12 cellular contexts compared by ENCODE assay signal in the genomic region with DNA sequence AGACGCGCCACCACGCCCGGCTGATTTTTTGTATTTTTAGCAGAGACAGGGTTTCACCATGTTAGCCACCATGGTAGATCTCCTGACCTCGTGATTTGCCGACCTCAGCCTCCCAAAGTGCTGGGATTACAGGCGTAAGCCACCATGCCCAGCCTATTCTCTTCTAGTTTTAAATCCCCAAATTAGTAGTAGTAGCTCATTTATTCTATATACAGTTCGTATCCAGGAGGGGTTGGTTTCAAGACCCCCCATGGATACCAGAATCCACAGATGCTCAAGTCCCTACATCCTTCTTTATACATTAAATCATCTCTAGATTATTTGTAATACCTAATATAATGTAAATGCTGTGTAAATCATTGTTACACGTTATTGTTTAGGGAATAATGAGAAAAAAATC.
"Had no signal": no experiment of that assay in that cellular context is flagged by ENCODE, and none has a peak within 500 bp of the region (broad histone marks: within the 10 kb centered on the region; RNA-seq: fewer than 3 reads in every experiment).

No MANE protein-coding gene starts in this region.

- ATAC-seq: activated CD4-positive, alpha-beta T cell treated with anti-CD3 and anti-CD28 coated beads for 36 hours; gastroesophageal sphincter; right cardiac atrium had no signal

- H3K27ac ChIP-seq: gastroesophageal sphincter, hepatocyte, transverse colon had no signal

- H3K4me3 ChIP-seq: gastroesophageal sphincter, hepatocyte had no signal

- DNase-seq: activated CD4-positive, alpha-beta T cell treated with anti-CD3 and anti-CD28 coated beads for 36 hours; activated CD8-positive, alpha-beta memory T cell treated with anti-CD3 and anti-CD28 coated beads for 24 hours; activated T-cell treated with anti-CD3 and anti-CD28 coated beads for 4 hours; kidney glomerular epithelial cell; nucleus accumbens; right cardiac atrium; small intestine; substantia nigra; transverse colon had no signal

- H3K27ac Mint-ChIP-seq: progenitor cell of endocrine pancreas had no signal

- H3K27me3 ChIP-seq: gastroesophageal sphincter, hepatocyte, transverse colon had no signal

- H3K27me3 Mint-ChIP-seq: activated CD4-positive, alpha-beta T cell treated with anti-CD3 and anti-CD28 coated beads for 36 hours; progenitor cell of endocrine pancreas had no signal

- FAIRE-seq: small intestine had no signal
